1 cellular context compared by ENCODE assay signal in the genomic region with DNA sequence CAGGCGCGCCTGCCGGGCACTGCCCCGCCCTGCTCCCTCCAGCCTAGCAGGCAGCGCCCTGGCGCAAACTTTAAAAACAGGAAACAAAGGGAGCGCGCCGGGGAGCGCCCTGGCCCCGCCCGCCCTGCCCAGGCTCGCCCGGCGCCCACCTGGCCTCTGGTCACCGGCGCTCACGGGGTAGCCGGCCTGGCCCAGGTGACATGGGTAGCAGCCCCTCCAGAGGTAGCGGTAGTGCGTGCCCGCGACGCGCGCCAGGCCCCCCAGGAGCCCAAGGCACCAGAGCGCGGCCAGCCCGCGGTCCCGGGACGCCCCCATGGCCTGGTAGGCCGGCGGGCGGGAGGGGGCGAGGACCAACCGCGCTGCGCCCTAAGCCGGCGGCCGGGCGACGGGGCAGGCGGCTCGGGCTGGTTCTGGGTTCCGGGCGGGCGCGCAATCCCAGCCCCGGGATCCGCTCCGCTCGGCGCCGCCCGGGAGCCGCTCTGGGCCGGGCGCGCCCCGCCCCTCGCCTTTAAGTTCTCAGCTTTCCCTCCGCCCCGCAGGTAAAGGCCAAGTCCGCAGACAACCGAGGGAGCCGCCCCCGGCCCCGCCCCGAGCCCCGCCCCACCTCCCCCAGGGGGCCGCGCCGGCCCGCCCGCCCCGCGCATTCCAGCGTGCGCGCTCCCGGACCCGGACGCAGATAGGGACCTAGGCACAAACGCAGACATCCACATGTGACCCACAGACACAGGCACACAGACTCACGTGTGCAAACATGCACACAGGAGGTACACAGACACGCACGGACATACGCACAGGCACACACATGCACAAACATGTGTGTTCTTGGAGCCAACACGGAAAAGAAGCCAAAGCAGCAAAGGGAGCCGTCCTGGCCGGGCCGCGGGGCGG.
TF ChIP-seq lines count a peak whose summit lies in the region.

No MANE protein-coding gene starts in this region.

TF ChIP-seq in WTC11, 78 proteins besides CTCF, POLR2A, EP300 and RAD21 (continued from another document):
- TF ChIP-seq CDX4 (CRISPR knock-in tag; IDR thresholded peaks at IDR 0.05; ENCODE audit: borderline replicate concordance) (no peak), ELF4 (CRISPR knock-in tag; IDR thresholded peaks at IDR 0.05; ENCODE audit: low read depth) (no peak), TEAD4 (CRISPR knock-in tag; IDR thresholded peaks at IDR 0.05) (peak; percentile 73; the same call in 1 of the 2 replicates), GRHL2 (CRISPR knock-in tag; IDR thresholded peaks at IDR 0.05; ENCODE audit: insufficient replicate concordance, severe bottlenecking) (no peak), ZNF512 (CRISPR knock-in tag; IDR thresholded peaks at IDR 0.05; ENCODE audit: borderline replicate concordance) (no peak), AR (CRISPR knock-in tag; IDR thresholded peaks at IDR 0.05) (no peak)
- TF ChIP-seq, protein P1, sequence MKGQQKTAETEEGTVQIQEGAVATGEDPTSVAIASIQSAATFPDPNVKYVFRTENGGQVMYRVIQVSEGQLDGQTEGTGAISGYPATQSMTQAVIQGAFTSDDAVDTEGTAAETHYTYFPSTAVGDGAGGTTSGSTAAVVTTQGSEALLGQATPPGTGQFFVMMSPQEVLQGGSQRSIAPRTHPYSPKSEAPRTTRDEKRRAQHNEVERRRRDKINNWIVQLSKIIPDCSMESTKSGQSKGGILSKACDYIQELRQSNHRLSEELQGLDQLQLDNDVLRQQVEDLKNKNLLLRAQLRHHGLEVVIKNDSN (CRISPR knock-in tag; IDR thresholded peaks at IDR 0.05) = no peak; the same call in 1 of the 2 replicates
- TF ChIP-seq, protein P2, sequence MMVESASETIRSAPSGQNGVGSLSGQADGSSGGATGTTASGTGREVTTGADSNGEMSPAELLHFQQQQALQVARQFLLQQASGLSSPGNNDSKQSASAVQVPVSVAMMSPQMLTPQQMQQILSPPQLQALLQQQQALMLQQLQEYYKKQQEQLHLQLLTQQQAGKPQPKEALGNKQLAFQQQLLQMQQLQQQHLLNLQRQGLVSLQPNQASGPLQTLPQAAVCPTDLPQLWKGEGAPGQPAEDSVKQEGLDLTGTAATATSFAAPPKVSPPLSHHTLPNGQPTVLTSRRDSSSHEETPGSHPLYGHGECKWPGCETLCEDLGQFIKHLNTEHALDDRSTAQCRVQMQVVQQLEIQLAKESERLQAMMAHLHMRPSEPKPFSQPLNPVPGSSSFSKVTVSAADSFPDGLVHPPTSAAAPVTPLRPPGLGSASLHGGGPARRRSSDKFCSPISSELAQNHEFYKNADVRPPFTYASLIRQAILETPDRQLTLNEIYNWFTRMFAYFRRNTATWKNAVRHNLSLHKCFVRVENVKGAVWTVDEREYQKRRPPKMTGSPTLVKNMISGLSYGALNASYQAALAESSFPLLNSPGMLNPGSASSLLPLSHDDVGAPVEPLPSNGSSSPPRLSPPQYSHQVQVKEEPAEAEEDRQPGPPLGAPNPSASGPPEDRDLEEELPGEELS (CRISPR knock-in tag; IDR thresholded peaks at IDR 0.05) = no peak
- TF ChIP-seq, protein P3, sequence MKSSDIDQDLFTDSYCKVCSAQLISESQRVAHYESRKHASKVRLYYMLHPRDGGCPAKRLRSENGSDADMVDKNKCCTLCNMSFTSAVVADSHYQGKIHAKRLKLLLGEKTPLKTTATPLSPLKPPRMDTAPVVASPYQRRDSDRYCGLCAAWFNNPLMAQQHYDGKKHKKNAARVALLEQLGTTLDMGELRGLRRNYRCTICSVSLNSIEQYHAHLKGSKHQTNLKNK (CRISPR knock-in tag; IDR thresholded peaks at IDR 0.05) = no peak
- TF ChIP-seq, protein P4, sequence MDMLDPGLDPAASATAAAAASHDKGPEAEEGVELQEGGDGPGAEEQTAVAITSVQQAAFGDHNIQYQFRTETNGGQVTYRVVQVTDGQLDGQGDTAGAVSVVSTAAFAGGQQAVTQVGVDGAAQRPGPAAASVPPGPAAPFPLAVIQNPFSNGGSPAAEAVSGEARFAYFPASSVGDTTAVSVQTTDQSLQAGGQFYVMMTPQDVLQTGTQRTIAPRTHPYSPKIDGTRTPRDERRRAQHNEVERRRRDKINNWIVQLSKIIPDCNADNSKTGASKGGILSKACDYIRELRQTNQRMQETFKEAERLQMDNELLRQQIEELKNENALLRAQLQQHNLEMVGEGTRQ (CRISPR knock-in tag; IDR thresholded peaks at IDR 0.05) = peak; percentile 55; the same call in 1 of the 2 replicates
- TF ChIP-seq, protein P5, sequence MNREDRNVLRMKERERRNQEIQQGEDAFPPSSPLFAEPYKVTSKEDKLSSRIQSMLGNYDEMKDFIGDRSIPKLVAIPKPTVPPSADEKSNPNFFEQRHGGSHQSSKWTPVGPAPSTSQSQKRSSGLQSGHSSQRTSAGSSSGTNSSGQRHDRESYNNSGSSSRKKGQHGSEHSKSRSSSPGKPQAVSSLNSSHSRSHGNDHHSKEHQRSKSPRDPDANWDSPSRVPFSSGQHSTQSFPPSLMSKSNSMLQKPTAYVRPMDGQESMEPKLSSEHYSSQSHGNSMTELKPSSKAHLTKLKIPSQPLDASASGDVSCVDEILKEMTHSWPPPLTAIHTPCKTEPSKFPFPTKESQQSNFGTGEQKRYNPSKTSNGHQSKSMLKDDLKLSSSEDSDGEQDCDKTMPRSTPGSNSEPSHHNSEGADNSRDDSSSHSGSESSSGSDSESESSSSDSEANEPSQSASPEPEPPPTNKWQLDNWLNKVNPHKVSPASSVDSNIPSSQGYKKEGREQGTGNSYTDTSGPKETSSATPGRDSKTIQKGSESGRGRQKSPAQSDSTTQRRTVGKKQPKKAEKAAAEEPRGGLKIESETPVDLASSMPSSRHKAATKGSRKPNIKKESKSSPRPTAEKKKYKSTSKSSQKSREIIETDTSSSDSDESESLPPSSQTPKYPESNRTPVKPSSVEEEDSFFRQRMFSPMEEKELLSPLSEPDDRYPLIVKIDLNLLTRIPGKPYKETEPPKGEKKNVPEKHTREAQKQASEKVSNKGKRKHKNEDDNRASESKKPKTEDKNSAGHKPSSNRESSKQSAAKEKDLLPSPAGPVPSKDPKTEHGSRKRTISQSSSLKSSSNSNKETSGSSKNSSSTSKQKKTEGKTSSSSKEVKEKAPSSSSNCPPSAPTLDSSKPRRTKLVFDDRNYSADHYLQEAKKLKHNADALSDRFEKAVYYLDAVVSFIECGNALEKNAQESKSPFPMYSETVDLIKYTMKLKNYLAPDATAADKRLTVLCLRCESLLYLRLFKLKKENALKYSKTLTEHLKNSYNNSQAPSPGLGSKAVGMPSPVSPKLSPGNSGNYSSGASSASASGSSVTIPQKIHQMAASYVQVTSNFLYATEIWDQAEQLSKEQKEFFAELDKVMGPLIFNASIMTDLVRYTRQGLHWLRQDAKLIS (CRISPR knock-in tag; IDR thresholded peaks at IDR 0.05; ENCODE audit: borderline replicate concordance) = no peak
